ENCODE assay signal across 9 cellular contexts in genomic region chr3:56894912-56895431, GRCh38.
DNase-seq lines count a peak whose midpoint lies in the region; ATAC-seq and TF ChIP-seq lines count a peak whose summit lies in the region.
"Had no signal": no experiment of that assay in that cellular context is flagged by ENCODE, and none has a peak within 500 bp of the region (broad histone marks: within the 10 kb centered on the region; RNA-seq: fewer than 3 reads in every experiment).

No MANE protein-coding gene starts in this region.

- no peaks in the 10 kb centered on the region for H3K9me2 ChIP-seq in GM23338 (ENCODE audit: insufficient read depth)
- H3K9me2 ChIP-seq in Karpas-422 (replicated peaks; ENCODE audit: insufficient read depth, low read length), result no peaks in the 10 kb centered on the region

- no peak overlapping the region for H3K27ac Mint-ChIP-seq in GM23338
- H3K27ac Mint-ChIP-seq in activated naive CD8-positive, alpha-beta T cell, result peak overlapping the region; percentile 61

- no peaks in the 10 kb centered on the region for H4K20me1 ChIP-seq in GM23338 (replicated peaks; ENCODE audit: insufficient read depth)
- H4K20me1 ChIP-seq in Karpas-422 (ENCODE audit: insufficient read depth, low read depth, low read length), result peaks cover 11% of the 10 kb centered on the region; the same call in 1 of the 2 replicates

- DNase-seq in GM12864 (ENCODE audit: low read depth) (peak; percentile 19), GM23338 (ENCODE audit: low spot score) (no peak), midbrain (lab: John Stamatoyannopoulos, UW) (peak; percentile 71), HAP-1 (ENCODE audit: low spot score in 2 of 2) (no peak), Karpas-422 (no peak), glomerular visceral epithelial cell (ENCODE audit: extremely low spot score) (no peak), NCI-H774 (lab: John Stamatoyannopoulos, UW) (no peak)
- DNase-seq: gastrocnemius medialis had no signal

- no peaks in the 10 kb centered on the region for H3K9me3 ChIP-seq in HAP-1
- no peaks in the 10 kb centered on the region for H3K9me3 ChIP-seq in Karpas-422 (ENCODE audit: low read length)
- H3K9me3 ChIP-seq: gastrocnemius medialis had no signal

- no peaks in the 10 kb centered on the region for H3K36me3 Mint-ChIP-seq in GM23338 (ENCODE audit: low read depth)
- peaks cover 7% of the 10 kb centered on the region for H3K36me3 Mint-ChIP-seq in activated naive CD8-positive, alpha-beta T cell

- no peak overlapping the region for H2AFZ ChIP-seq in GM23338
- H2AFZ ChIP-seq in Karpas-422 (ENCODE audit: low read length), result no peak overlapping the region

- no peak overlapping the region for H3K4me2 ChIP-seq in GM23338
- no peak overlapping the region for H3K4me2 ChIP-seq in Karpas-422 (ENCODE audit: low read depth, low read length, poor library complexity, severe bottlenecking)

- H3K4me1 ChIP-seq in GM23338 (ENCODE audit: insufficient read depth), result no peaks in the 10 kb centered on the region
- H3K4me1 ChIP-seq in HAP-1, result peaks cover 6% of the 10 kb centered on the region; the same call in 1 of the 2 replicates
- peaks cover 3% of the 10 kb centered on the region for H3K4me1 ChIP-seq in Karpas-422 (ENCODE audit: low read length)
- H3K4me1 ChIP-seq: gastrocnemius medialis had no signal

- H3K9ac ChIP-seq in Karpas-422 (ENCODE audit: low read length), result no peak overlapping the region

- no peak for TF ChIP-seq CTCF in GM12864 (IDR thresholded peaks at IDR 0.05; ENCODE audit: low read depth, low read length, missing control alignments)
- no peak for TF ChIP-seq CTCF in GM23338 (conservative IDR thresholded peaks at IDR 0.05; ENCODE audit: low read depth in 2 of 2)

- H3F3A ChIP-seq in GM23338 (replicated peaks; ENCODE audit: low read depth), result no peaks in the 10 kb centered on the region

- H3K36me3 ChIP-seq in GM23338 (ENCODE audit: insufficient read depth) (no peaks in the 10 kb centered on the region), HAP-1 (replicated peaks) (no peaks in the 10 kb centered on the region), Karpas-422 (ENCODE audit: insufficient read depth, low read length) (no peaks in the 10 kb centered on the region)
- H3K36me3 ChIP-seq: gastrocnemius medialis had no signal

- H3K27me3 Mint-ChIP-seq in GM23338 (ENCODE audit: insufficient read depth, low read depth, poor library complexity), result peaks cover 6% of the 10 kb centered on the region
- no peaks in the 10 kb centered on the region for H3K27me3 Mint-ChIP-seq in activated naive CD8-positive, alpha-beta T cell

- no peak overlapping the region for H3K4me3 Mint-ChIP-seq in GM23338
- peak overlapping the region; percentile 59 for H3K4me3 Mint-ChIP-seq in activated naive CD8-positive, alpha-beta T cell

- no peaks in the 10 kb centered on the region for H3K9me3 Mint-ChIP-seq in GM23338
- no peaks in the 10 kb centered on the region for H3K9me3 Mint-ChIP-seq in activated naive CD8-positive, alpha-beta T cell (ENCODE audit: low read depth)

- H3K27ac ChIP-seq in GM23338 (ENCODE audit: low read depth), result no peak overlapping the region
- no peak overlapping the region for H3K27ac ChIP-seq in Karpas-422 (ENCODE audit: low read length)

- in situ Hi-C loops in HAP-1 (cut with MboI; ENCODE audit: low sequenced_read_pairs), result no loop called here

- no peaks in the 10 kb centered on the region for H3K27me3 ChIP-seq in GM23338 (ENCODE audit: insufficient read depth)
- H3K27me3 ChIP-seq in HAP-1 (ENCODE audit: low read depth), result no peaks in the 10 kb centered on the region
- no peaks in the 10 kb centered on the region for H3K27me3 ChIP-seq in Karpas-422 (ENCODE audit: low read length)
- H3K27me3 ChIP-seq: gastrocnemius medialis had no signal

- H3K79me2 ChIP-seq in GM23338 (replicated peaks; ENCODE audit: insufficient read depth) (no peaks in the 10 kb centered on the region), Karpas-422 (ENCODE audit: low read length) (no peaks in the 10 kb centered on the region)

- peak; percentile 40; the same call in 2 of the 3 replicates for ATAC-seq in GM23338

- H3K4me1 Mint-ChIP-seq in GM23338, result no peaks in the 10 kb centered on the region; the same call in 2 of the 3 replicates
- peaks cover 68% of the 10 kb centered on the region for H3K4me1 Mint-ChIP-seq in activated naive CD8-positive, alpha-beta T cell (ENCODE audit: low read depth)

- H3K4me3 ChIP-seq in GM12864 (ENCODE audit: low read depth, low read length) (no peak overlapping the region), GM23338 (no peak overlapping the region), HAP-1 (no peak overlapping the region), Karpas-422 (ENCODE audit: low read length) (no peak overlapping the region)
- H3K4me3 ChIP-seq: gastrocnemius medialis had no signal

TF ChIP-seq in GM23338, 12 proteins besides CTCF, POLR2A, EP300 and RAD21:
- no peak for TF ChIP-seq CREB1 (CRISPR knock-in tag; IDR thresholded peaks at IDR 0.05; ENCODE audit: low read depth)
- TF ChIP-seq EZH2phosphoT487 (IDR thresholded peaks at IDR 0.05; ENCODE audit: unreplicated experiment), result no peak
- no peak for TF ChIP-seq REST (IDR thresholded peaks at IDR 0.05; ENCODE audit: unreplicated experiment)
- no peak for TF ChIP-seq STAT1 (IDR thresholded peaks at IDR 0.05; ENCODE audit: unreplicated experiment)

Comparison
In these comparisons a context has a peak if more than half of its experiments do, and no peak if none do; other contexts are left out.
1. DNase-seq: peak in GM12864 (single experiment) and midbrain (single experiment); none in GM23338 (single experiment), HAP-1 (0 of 2), Karpas-422 (single experiment), glomerular visceral epithelial cell (single experiment) and NCI-H774 (single experiment).